In the genomic region with DNA sequence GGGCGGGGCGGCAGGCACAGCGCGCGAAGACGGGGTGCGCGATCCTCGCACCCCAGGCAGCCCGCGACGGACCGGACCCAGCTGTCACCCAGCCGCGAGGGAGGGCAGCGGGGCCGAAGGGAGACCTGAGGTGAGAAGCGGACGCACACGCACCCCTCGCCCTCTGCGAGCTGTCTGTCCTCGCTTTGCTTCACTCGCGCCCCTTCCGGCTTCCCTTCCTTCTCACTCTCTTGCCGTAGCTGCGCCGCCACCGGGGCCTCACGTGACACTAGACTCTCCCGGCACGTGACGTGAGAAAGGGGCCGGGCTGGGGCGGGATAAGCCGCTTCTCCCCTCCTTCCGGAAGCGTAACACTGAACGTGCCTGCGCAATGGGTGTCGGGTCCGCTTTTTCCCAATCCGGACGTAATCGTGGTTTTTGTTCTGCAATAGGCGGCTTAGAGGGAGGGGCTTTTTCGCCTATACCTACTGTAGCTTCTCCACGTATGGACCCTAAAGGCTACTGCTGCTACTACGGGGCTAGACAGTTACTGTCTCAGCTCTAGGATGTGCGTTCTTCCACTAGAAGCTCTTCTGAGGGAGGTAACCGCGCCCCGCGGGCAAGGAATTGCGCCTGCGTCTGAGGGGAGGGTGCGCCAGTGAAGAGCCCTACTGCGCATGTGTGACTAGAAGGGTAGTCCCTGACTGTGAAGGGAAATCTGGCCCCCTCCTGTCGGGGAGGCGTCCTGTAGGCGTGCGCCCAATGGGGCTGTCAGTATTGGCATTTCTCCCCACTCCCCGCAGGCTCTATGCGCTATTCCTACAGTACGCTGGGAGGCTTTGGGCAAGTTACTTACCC, we compare ENCODE assay signal across 1 cellular context.
TF ChIP-seq lines count a peak whose summit lies in the region.

A gene (minus strand): TSS at position 270 of the 837 bp plus-strand sequence. CDS start 434 bp downstream, outside the sequence.
A gene with protein sequence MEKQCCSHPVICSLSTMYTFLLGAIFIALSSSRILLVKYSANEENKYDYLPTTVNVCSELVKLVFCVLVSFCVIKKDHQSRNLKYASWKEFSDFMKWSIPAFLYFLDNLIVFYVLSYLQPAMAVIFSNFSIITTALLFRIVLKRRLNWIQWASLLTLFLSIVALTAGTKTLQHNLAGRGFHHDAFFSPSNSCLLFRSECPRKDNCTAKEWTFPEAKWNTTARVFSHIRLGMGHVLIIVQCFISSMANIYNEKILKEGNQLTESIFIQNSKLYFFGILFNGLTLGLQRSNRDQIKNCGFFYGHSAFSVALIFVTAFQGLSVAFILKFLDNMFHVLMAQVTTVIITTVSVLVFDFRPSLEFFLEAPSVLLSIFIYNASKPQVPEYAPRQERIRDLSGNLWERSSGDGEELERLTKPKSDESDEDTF (plus strand): TSS at position 353 of the 837 bp plus-strand sequence. CDS start 1,359 bp downstream, outside the sequence.

TF ChIP-seq in K562, 482 proteins besides CTCF, POLR2A, EP300 and RAD21 (continued from another document and continues in another):
- TF ChIP-seq, protein P1, sequence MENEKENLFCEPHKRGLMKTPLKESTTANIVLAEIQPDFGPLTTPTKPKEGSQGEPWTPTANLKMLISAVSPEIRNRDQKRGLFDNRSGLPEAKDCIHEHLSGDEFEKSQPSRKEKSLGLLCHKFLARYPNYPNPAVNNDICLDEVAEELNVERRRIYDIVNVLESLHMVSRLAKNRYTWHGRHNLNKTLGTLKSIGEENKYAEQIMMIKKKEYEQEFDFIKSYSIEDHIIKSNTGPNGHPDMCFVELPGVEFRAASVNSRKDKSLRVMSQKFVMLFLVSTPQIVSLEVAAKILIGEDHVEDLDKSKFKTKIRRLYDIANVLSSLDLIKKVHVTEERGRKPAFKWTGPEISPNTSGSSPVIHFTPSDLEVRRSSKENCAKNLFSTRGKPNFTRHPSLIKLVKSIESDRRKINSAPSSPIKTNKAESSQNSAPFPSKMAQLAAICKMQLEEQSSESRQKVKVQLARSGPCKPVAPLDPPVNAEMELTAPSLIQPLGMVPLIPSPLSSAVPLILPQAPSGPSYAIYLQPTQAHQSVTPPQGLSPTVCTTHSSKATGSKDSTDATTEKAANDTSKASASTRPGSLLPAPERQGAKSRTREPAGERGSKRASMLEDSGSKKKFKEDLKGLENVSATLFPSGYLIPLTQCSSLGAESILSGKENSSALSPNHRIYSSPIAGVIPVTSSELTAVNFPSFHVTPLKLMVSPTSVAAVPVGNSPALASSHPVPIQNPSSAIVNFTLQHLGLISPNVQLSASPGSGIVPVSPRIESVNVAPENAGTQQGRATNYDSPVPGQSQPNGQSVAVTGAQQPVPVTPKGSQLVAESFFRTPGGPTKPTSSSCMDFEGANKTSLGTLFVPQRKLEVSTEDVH (IDR thresholded peaks at IDR 0.05; ENCODE audit: low read depth, partially characterized antibody), result no peak
- TF ChIP-seq MEF2D (tag; conservative IDR thresholded peaks at IDR 0.05; ENCODE audit: low read depth) (no peak), CBX1 (IDR thresholded peaks at IDR 0.05; ENCODE audit: low read depth) (peak; percentile 91), CREM (IDR thresholded peaks at IDR 0.05; ENCODE audit: low read depth) (peak; percentile 62), JUN (IDR thresholded peaks at IDR 0.05; ENCODE audit: borderline replicate concordance, low read depth, low read length) (peak; percentile 35; the same call in 1 of the 2 replicates), JUN (CRISPR knock-in tag; IDR thresholded peaks at IDR 0.05; ENCODE audit: borderline replicate concordance) (no peak), PHF21A (IDR thresholded peaks at IDR 0.05; ENCODE audit: borderline replicate concordance, low read depth) (peak; percentile 98), HDAC2 (IDR thresholded peaks at IDR 0.05) (0 out of 2 replicates have a peak, but pooled peaks have one; percentile 30), CBX8 (IDR thresholded peaks at IDR 0.05; ENCODE audit: borderline replicate concordance, extremely low read depth, low read depth, low read length, poor library complexity, severe bottlenecking) (no peak), ZSCAN29 (IDR thresholded peaks at IDR 0.05) (no peak), NCOA6 (IDR thresholded peaks at IDR 0.05) (peak; percentile 97), SAP30 (IDR thresholded peaks at IDR 0.05; ENCODE audit: borderline replicate concordance, insufficient read depth, low read depth, low read length, poor library complexity, severe bottlenecking) (no peak), PHF8 (IDR thresholded peaks at IDR 0.05; ENCODE audit: borderline replicate concordance, low read length) (peak; percentile 77; the same call in 1 of the 2 replicates), BRD4 (IDR thresholded peaks at IDR 0.05) (no peak), ZNF347 (CRISPR knock-in tag; IDR thresholded peaks at IDR 0.05; ENCODE audit: low read depth) (no peak), SNIP1 (IDR thresholded peaks at IDR 0.05; ENCODE audit: low read depth) (no peak), ZSCAN32 (CRISPR knock-in tag; IDR thresholded peaks at IDR 0.05) (no peak)
- TF ChIP-seq, protein P2, sequence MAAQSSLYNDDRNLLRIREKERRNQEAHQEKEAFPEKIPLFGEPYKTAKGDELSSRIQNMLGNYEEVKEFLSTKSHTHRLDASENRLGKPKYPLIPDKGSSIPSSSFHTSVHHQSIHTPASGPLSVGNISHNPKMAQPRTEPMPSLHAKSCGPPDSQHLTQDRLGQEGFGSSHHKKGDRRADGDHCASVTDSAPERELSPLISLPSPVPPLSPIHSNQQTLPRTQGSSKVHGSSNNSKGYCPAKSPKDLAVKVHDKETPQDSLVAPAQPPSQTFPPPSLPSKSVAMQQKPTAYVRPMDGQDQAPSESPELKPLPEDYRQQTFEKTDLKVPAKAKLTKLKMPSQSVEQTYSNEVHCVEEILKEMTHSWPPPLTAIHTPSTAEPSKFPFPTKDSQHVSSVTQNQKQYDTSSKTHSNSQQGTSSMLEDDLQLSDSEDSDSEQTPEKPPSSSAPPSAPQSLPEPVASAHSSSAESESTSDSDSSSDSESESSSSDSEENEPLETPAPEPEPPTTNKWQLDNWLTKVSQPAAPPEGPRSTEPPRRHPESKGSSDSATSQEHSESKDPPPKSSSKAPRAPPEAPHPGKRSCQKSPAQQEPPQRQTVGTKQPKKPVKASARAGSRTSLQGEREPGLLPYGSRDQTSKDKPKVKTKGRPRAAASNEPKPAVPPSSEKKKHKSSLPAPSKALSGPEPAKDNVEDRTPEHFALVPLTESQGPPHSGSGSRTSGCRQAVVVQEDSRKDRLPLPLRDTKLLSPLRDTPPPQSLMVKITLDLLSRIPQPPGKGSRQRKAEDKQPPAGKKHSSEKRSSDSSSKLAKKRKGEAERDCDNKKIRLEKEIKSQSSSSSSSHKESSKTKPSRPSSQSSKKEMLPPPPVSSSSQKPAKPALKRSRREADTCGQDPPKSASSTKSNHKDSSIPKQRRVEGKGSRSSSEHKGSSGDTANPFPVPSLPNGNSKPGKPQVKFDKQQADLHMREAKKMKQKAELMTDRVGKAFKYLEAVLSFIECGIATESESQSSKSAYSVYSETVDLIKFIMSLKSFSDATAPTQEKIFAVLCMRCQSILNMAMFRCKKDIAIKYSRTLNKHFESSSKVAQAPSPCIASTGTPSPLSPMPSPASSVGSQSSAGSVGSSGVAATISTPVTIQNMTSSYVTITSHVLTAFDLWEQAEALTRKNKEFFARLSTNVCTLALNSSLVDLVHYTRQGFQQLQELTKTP (IDR thresholded peaks at IDR 0.05; ENCODE audit: low read depth in 1 of 2, partially characterized antibody in 2 of 2), result peak in 1 of 2 experiments; percentile 43
- TF ChIP-seq, protein P3, sequence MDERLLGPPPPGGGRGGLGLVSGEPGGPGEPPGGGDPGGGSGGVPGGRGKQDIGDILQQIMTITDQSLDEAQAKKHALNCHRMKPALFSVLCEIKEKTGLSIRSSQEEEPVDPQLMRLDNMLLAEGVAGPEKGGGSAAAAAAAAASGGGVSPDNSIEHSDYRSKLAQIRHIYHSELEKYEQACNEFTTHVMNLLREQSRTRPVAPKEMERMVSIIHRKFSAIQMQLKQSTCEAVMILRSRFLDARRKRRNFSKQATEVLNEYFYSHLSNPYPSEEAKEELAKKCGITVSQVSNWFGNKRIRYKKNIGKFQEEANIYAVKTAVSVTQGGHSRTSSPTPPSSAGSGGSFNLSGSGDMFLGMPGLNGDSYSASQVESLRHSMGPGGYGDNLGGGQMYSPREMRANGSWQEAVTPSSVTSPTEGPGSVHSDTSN (CRISPR knock-in tag; IDR thresholded peaks at IDR 0.05; ENCODE audit: low read depth), result no peak
- TF ChIP-seq, protein P3 (tag; conservative IDR thresholded peaks at IDR 0.05; ENCODE audit: low read depth), result no peak
- TF ChIP-seq, protein P4, sequence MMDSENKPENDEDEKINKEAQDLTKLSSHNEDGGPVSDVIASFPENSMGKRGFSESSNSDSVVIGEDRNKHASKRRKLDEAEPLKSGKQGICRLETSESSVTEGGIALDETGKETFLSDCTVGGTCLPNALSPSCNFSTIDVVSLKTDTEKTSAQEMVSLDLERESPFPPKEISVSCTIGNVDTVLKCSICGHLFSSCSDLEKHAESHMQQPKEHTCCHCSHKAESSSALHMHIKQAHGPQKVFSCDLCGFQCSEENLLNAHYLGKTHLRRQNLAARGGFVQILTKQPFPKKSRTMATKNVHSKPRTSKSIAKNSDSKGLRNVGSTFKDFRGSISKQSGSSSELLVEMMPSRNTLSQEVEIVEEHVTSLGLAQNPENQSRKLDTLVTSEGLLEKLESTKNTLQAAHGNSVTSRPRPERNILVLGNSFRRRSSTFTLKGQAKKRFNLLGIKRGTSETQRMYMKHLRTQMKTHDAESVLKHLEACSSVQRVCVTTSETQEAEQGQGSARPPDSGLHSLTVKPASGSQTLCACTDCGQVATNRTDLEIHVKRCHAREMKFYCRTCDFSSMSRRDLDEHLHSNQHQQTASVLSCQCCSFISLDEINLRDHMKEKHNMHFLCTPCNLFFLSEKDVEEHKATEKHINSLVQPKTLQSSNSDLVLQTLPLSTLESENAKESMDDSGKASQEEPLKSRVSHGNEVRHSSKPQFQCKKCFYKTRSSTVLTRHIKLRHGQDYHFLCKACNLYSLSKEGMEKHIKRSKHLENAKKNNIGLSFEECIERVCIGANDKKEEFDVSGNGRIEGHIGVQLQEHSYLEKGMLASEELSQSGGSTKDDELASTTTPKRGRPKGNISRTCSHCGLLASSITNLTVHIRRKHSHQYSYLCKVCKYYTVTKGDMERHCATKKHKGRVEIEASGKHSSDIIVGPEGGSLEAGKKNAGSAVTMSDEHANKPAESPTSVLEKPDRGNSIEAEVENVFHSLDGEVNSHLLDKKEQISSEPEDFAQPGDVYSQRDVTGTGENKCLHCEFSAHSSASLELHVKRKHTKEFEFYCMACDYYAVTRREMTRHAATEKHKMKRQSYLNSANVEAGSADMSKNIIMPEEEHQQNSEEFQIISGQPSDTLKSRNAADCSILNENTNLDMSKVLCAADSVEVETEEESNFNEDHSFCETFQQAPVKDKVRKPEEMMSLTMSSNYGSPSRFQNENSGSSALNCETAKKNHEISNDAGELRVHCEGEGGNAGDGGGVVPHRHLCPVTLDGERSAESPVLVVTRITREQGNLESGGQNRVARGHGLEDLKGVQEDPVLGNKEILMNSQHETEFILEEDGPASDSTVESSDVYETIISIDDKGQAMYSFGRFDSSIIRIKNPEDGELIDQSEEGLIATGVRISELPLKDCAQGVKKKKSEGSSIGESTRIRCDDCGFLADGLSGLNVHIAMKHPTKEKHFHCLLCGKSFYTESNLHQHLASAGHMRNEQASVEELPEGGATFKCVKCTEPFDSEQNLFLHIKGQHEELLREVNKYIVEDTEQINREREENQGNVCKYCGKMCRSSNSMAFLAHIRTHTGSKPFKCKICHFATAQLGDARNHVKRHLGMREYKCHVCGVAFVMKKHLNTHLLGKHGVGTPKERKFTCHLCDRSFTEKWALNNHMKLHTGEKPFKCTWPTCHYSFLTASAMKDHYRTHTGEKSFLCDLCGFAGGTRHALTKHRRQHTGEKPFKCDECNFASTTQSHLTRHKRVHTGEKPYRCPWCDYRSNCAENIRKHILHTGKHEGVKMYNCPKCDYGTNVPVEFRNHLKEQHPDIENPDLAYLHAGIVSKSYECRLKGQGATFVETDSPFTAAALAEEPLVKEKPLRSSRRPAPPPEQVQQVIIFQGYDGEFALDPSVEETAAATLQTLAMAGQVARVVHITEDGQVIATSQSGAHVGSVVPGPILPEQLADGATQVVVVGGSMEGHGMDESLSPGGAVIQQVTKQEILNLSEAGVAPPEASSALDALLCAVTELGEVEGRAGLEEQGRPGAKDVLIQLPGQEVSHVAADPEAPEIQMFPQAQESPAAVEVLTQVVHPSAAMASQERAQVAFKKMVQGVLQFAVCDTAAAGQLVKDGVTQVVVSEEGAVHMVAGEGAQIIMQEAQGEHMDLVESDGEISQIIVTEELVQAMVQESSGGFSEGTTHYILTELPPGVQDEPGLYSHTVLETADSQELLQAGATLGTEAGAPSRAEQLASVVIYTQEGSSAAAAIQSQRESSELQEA (IDR thresholded peaks at IDR 0.05; ENCODE audit: low read depth), result peak; percentile 93
- TF ChIP-seq, protein P5, sequence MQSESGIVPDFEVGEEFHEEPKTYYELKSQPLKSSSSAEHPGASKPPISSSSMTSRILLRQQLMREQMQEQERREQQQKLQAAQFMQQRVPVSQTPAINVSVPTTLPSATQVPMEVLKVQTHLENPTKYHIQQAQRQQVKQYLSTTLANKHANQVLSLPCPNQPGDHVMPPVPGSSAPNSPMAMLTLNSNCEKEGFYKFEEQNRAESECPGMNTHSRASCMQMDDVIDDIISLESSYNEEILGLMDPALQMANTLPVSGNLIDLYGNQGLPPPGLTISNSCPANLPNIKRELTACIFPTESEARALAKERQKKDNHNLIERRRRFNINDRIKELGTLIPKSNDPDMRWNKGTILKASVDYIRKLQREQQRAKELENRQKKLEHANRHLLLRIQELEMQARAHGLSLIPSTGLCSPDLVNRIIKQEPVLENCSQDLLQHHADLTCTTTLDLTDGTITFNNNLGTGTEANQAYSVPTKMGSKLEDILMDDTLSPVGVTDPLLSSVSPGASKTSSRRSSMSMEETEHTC (IDR thresholded peaks at IDR 0.05), result peak; percentile 83; the same call in 1 of the 2 replicates
- TF ChIP-seq, protein P6, sequence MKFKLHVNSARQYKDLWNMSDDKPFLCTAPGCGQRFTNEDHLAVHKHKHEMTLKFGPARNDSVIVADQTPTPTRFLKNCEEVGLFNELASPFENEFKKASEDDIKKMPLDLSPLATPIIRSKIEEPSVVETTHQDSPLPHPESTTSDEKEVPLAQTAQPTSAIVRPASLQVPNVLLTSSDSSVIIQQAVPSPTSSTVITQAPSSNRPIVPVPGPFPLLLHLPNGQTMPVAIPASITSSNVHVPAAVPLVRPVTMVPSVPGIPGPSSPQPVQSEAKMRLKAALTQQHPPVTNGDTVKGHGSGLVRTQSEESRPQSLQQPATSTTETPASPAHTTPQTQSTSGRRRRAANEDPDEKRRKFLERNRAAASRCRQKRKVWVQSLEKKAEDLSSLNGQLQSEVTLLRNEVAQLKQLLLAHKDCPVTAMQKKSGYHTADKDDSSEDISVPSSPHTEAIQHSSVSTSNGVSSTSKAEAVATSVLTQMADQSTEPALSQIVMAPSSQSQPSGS (CRISPR knock-in tag; IDR thresholded peaks at IDR 0.05), result no peak
- TF ChIP-seq, protein P7, sequence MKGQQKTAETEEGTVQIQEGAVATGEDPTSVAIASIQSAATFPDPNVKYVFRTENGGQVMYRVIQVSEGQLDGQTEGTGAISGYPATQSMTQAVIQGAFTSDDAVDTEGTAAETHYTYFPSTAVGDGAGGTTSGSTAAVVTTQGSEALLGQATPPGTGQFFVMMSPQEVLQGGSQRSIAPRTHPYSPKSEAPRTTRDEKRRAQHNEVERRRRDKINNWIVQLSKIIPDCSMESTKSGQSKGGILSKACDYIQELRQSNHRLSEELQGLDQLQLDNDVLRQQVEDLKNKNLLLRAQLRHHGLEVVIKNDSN (CRISPR knock-in tag; IDR thresholded peaks at IDR 0.05), result peak; percentile 100
